ENCODE assay signal across 17 cellular contexts in the genomic region with DNA sequence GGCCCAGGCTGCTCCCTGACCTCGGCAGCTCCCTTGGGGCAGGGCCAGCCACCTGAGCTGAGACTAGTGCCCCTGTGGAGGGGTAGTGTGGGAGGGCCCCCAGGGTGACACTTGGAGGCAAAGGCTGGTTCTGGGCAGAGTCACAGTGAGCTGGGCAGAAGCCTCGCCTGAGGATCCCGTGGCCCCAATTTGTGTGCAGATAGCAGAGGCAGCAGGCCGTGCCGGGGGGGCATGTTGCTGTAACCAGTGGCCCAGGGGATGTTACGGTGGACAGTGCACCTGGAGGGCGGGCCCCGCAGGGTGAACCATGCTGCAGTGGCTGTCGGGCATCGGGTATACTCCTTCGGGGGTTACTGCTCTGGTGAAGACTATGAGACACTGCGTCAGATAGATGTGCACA. TPM values are rescaled to one million over a fixed set of nuclear protein-coding genes. Genes with fewer than 3 reads are reported as not detected.
DNase-seq lines count a peak whose midpoint lies in the region; ATAC-seq and TF ChIP-seq lines count a peak whose summit lies in the region.
"Had no signal": no experiment of that assay in that cellular context is flagged by ENCODE, and none has a peak within 500 bp of the region (broad histone marks: within the 10 kb centered on the region; RNA-seq: fewer than 3 reads in every experiment).

No MANE protein-coding gene starts in this region.

- H3K4me1 Mint-ChIP-seq in stimulated activated naive CD8-positive, alpha-beta T cell treated with anti-CD3 and anti-CD28 coated beads, Interleukin-15, Interleukin-2, amounts not matched to agents 100 ng/mL and 50 ng/mL, for 24 hours (ENCODE audit: low read depth), result peaks cover 54% of the 10 kb centered on the region
- peaks cover 72% of the 10 kb centered on the region for H3K4me1 Mint-ChIP-seq in stimulated activated naive CD8-positive, alpha-beta T cell treated with anti-CD3 and anti-CD28 coated beads, Interleukin-15, amount 100 ng/mL, for 72 hours

- H2BK120ac ChIP-seq in neuronal stem cell (ENCODE audit: low read depth, low read length), result no peak overlapping the region

- no peak overlapping the region for H2BK15ac ChIP-seq in neuronal stem cell (ENCODE audit: low read length)

- no peak overlapping the region for H2AFZ ChIP-seq in neuronal stem cell (ENCODE audit: low read length)

- H3K9me3 Mint-ChIP-seq in stimulated activated naive CD8-positive, alpha-beta T cell treated with anti-CD3 and anti-CD28 coated beads, Interleukin-15, Interleukin-2, amounts not matched to agents 100 ng/mL and 50 ng/mL, for 24 hours, result no peaks in the 10 kb centered on the region
- no peaks in the 10 kb centered on the region for H3K9me3 Mint-ChIP-seq in stimulated activated naive CD8-positive, alpha-beta T cell treated with anti-CD3 and anti-CD28 coated beads, Interleukin-15, amount 100 ng/mL, for 72 hours
- H3K9me3 Mint-ChIP-seq: activated B cell treated with CpG ODN at 0.5 μM for 24 hours; activated naive CD4-positive, alpha-beta T cell treated with anti-CD3 and anti-CD28 coated beads, Interleukin-2, amount 10 ng/mL, durations not matched to agents 7 days and 5 days; central memory CD8-positive, alpha-beta T cell had no signal

- H3K4ac ChIP-seq in neuronal stem cell (ENCODE audit: low read length), result no peak overlapping the region

- H2BK12ac ChIP-seq in neuronal stem cell (ENCODE audit: low read length), result no peak overlapping the region

- no peak overlapping the region for H3K27ac Mint-ChIP-seq in stimulated activated naive CD8-positive, alpha-beta T cell treated with anti-CD3 and anti-CD28 coated beads, Interleukin-15, Interleukin-2, amounts not matched to agents 100 ng/mL and 50 ng/mL, for 24 hours
- H3K27ac Mint-ChIP-seq in stimulated activated naive CD8-positive, alpha-beta T cell treated with anti-CD3 and anti-CD28 coated beads, Interleukin-15, amount 100 ng/mL, for 72 hours, result no peak overlapping the region
- H3K27ac Mint-ChIP-seq: activated B cell treated with CpG ODN at 0.5 μM for 24 hours; activated naive CD4-positive, alpha-beta T cell treated with anti-CD3 and anti-CD28 coated beads, Interleukin-2, amount 10 ng/mL, durations not matched to agents 7 days and 5 days had no signal

- no peak for DNase-seq in stimulated activated naive CD8-positive, alpha-beta T cell treated with anti-CD3 and anti-CD28 coated beads, Interleukin-15, amount 100 ng/mL, for 72 hours
- DNase-seq in esophagus muscularis mucosa (ENCODE audit: extremely low spot score) (no peak), neuronal stem cell (ENCODE audit: low spot score) (no peak), aorta (no peak), uterus (no peak)
- DNase-seq: activated B cell treated with CpG ODN at 0.5 μM for 24 hours; activated CD8-positive, alpha-beta memory T cell treated with anti-CD3 and anti-CD28 coated beads, Interleukin-2, amount 50 U/mL, for 4 hours; activated naive CD4-positive, alpha-beta T cell treated with anti-CD3 and anti-CD28 coated beads, Interleukin-2, amount 10 ng/mL, durations not matched to agents 7 days and 5 days; Calu3; NCI-H2029; NCI-H526 treated with DMSO at 0.1 percent for 48 hours; occipital lobe had no signal

- peaks cover 29% of the 10 kb centered on the region for H3K36me3 Mint-ChIP-seq in stimulated activated naive CD8-positive, alpha-beta T cell treated with anti-CD3 and anti-CD28 coated beads, Interleukin-15, Interleukin-2, amounts not matched to agents 100 ng/mL and 50 ng/mL, for 24 hours (ENCODE audit: low read depth)

- TF ChIP-seq POLR2A in esophagus muscularis mucosa (IDR thresholded peaks at IDR 0.05; ENCODE audit: low read depth) (no peak), uterus (IDR thresholded peaks at IDR 0.05) (no peak)

- H3K79me1 ChIP-seq in neuronal stem cell (ENCODE audit: low read depth, low read length), result peaks cover 21% of the 10 kb centered on the region

- intact Hi-C loops in esophagus muscularis mucosa (cut with DNase I) (loop anchor here (5.0 to 10.0 kb wide), 2 partner anchors 35 to 112 kb away; a partner anchor contains a TSS), aorta (cut with DNase I) (no loop called here), uterus (cut with DNase I; ENCODE audit: low total_unique reads) (no loop called here)

- no peak overlapping the region for H2BK5ac ChIP-seq in neuronal stem cell (ENCODE audit: low read length)

- no peaks in the 10 kb centered on the region for H3K9me3 ChIP-seq in esophagus muscularis mucosa
- H3K9me3 ChIP-seq in neuronal stem cell (replicated peaks in 1 of 2; ENCODE audit: control insufficient read depth in 2 of 2, insufficient read depth in 1 of 2, low read depth in 1 of 2, low read length in 2 of 2), result peaks cover 0 to 2% of the 10 kb centered on the region in 2 donors
- H3K9me3 ChIP-seq in aorta (ENCODE audit: control insufficient read depth, low read length), result no peaks in the 10 kb centered on the region
- no peaks in the 10 kb centered on the region for H3K9me3 ChIP-seq in uterus

- H3K14ac ChIP-seq in neuronal stem cell (ENCODE audit: low read length), result no peak overlapping the region

- no peak overlapping the region for H3K18ac ChIP-seq in neuronal stem cell (ENCODE audit: low read length)

- TF ChIP-seq EP300 in esophagus muscularis mucosa (IDR thresholded peaks at IDR 0.05), result no peak

- H3K4me3 ChIP-seq in esophagus muscularis mucosa (peak overlapping the region in 3 of 4 donors; percentile 16 to 40 (median 22)), neuronal stem cell (ENCODE audit: low read length in 2 of 2) (peak overlapping the region in 1 of 2 donors; percentile 29), aorta (ENCODE audit: low read length in 2 of 2) (no peak overlapping the region), uterus (no peak overlapping the region)

- no peaks in the 10 kb centered on the region for H3K27me3 Mint-ChIP-seq in stimulated activated naive CD8-positive, alpha-beta T cell treated with anti-CD3 and anti-CD28 coated beads, Interleukin-15, Interleukin-2, amounts not matched to agents 100 ng/mL and 50 ng/mL, for 24 hours
- H3K27me3 Mint-ChIP-seq in stimulated activated naive CD8-positive, alpha-beta T cell treated with anti-CD3 and anti-CD28 coated beads, Interleukin-15, amount 100 ng/mL, for 72 hours, result no peaks in the 10 kb centered on the region
- H3K27me3 Mint-ChIP-seq: activated B cell treated with CpG ODN at 0.5 μM for 24 hours; activated naive CD4-positive, alpha-beta T cell treated with anti-CD3 and anti-CD28 coated beads, Interleukin-2, amount 10 ng/mL, durations not matched to agents 7 days and 5 days; central memory CD8-positive, alpha-beta T cell had no signal

- TF ChIP-seq CTCF in esophagus muscularis mucosa (IDR thresholded peaks at IDR 0.05) (no peak), uterus (IDR thresholded peaks at IDR 0.05) (no peak)

- H3K9ac ChIP-seq in neuronal stem cell (ENCODE audit: low read depth, low read length, poor library complexity), result peak overlapping the region; percentile 61

- WGBS in esophagus muscularis mucosa, result 83% methylated on average over 6 of the region's 12 CpGs
- no CpG with 5 or more reads among the region's 12 CpGs for WGBS in neuronal stem cell (ENCODE audit: extremely low coverage in 2 of 2, insufficient read length in 2 of 2, insufficient replicate concordance in 1 of 2), 2 donors
- 73 to 76% methylated on average over 12 of the region's 12 CpGs for WGBS in aorta, 2 donors

- H4K91ac ChIP-seq in neuronal stem cell (ENCODE audit: low read depth, low read length, poor library complexity), result no peak overlapping the region

- H3K4me1 ChIP-seq in esophagus muscularis mucosa (peaks cover 55 to 72% (median 60%) of the 10 kb centered on the region in 4 donors), neuronal stem cell (ENCODE audit: control insufficient read depth in 2 of 2, insufficient read depth in 1 of 2, low read depth in 1 of 2, low read length in 2 of 2) (peaks cover 8 to 17% of the 10 kb centered on the region in 2 donors), aorta (ENCODE audit: control insufficient read depth in 1 of 2, insufficient read depth in 2 of 2, low read length in 2 of 2) (no peaks in the 10 kb centered on the region), uterus (peaks cover 0 to 15% of the 10 kb centered on the region in 2 donors)

- no peak for ATAC-seq in stimulated activated naive CD8-positive, alpha-beta T cell treated with anti-CD3 and anti-CD28 coated beads, Interleukin-15, amount 100 ng/mL, for 72 hours
- ATAC-seq in GM19023 (IDR thresholded peaks at IDR 0.05; ENCODE audit: unreplicated experiment), result no peak
- ATAC-seq in HG02610 (IDR thresholded peaks at IDR 0.05; ENCODE audit: unreplicated experiment), result no peak
- ATAC-seq in aorta (ENCODE audit: low FRiP score), result no peak
- ATAC-seq: Panc1 had no signal

- H2AK5ac ChIP-seq in neuronal stem cell (ENCODE audit: low read depth, low read length), result no peak overlapping the region

- peak overlapping the region; percentile 11 for H3K4me3 Mint-ChIP-seq in stimulated activated naive CD8-positive, alpha-beta T cell treated with anti-CD3 and anti-CD28 coated beads, Interleukin-15, Interleukin-2, amounts not matched to agents 100 ng/mL and 50 ng/mL, for 24 hours
- H3K4me3 Mint-ChIP-seq in stimulated activated naive CD8-positive, alpha-beta T cell treated with anti-CD3 and anti-CD28 coated beads, Interleukin-15, amount 100 ng/mL, for 72 hours, result no peak overlapping the region
- H3K4me3 Mint-ChIP-seq: activated naive CD4-positive, alpha-beta T cell treated with anti-CD3 and anti-CD28 coated beads, Interleukin-2, amount 10 ng/mL, durations not matched to agents 7 days and 5 days; central memory CD8-positive, alpha-beta T cell had no signal

- H3K23ac ChIP-seq in neuronal stem cell (ENCODE audit: low read depth, low read length, poor library complexity), result peak overlapping the region; percentile 13

- no peak overlapping the region for H3K4me2 ChIP-seq in neuronal stem cell (ENCODE audit: insufficient read depth, low read length, poor library complexity, severe bottlenecking)

- H3K27me3 ChIP-seq in esophagus muscularis mucosa, result no peaks in the 10 kb centered on the region
- no peaks in the 10 kb centered on the region for H3K27me3 ChIP-seq in neuronal stem cell (ENCODE audit: control insufficient read depth in 3 of 3, insufficient read depth in 3 of 3, low read depth in 1 of 3, low read length in 3 of 3)
- no peaks in the 10 kb centered on the region for H3K27me3 ChIP-seq in aorta (ENCODE audit: control insufficient read depth in 1 of 2, insufficient read depth in 2 of 2, low read length in 1 of 2)
- no peaks in the 10 kb centered on the region for H3K27me3 ChIP-seq in uterus

- peak overlapping the region; percentile 19 for H4K8ac ChIP-seq in neuronal stem cell (ENCODE audit: low read depth, low read length)

- peak overlapping the region; percentile 52 to 87 (median 74) for H3K27ac ChIP-seq in esophagus muscularis mucosa (replicated peaks in 1 of 4)
- no peak overlapping the region for H3K27ac ChIP-seq in neuronal stem cell (replicated peaks; ENCODE audit: low read length)
- peak overlapping the region in 1 of 2 donors; percentile 25 for H3K27ac ChIP-seq in aorta (ENCODE audit: low read depth in 1 of 2, low read length in 2 of 2)
- H3K27ac ChIP-seq in uterus, result peak overlapping the region in 1 of 2 donors; percentile 9

- peaks cover 12 to 44% (median 40%) of the 10 kb centered on the region in 4 donors for H3K36me3 ChIP-seq in esophagus muscularis mucosa
- peaks cover 24 to 63% of the 10 kb centered on the region in 2 donors for H3K36me3 ChIP-seq in neuronal stem cell (replicated peaks in 1 of 2; ENCODE audit: control insufficient read depth in 2 of 2, insufficient read depth in 2 of 2, low read length in 2 of 2)
- no peaks in the 10 kb centered on the region for H3K36me3 ChIP-seq in aorta (ENCODE audit: control insufficient read depth in 1 of 2, insufficient read depth in 2 of 2, low read length in 1 of 2)
- no peaks in the 10 kb centered on the region for H3K36me3 ChIP-seq in uterus

RNA-seq across cellular contexts. Expression of a gene that starts 2.9 kb away (rescaled TPM):
- 100 to 1,000 TPM in 2 of 4 donors, 10 to 100 TPM in 2; 88.0 to 175 (median 98.1) TPM for total RNA-seq in esophagus muscularis mucosa
- polyA plus RNA-seq in neuronal stem cell (2013, experiment 1 of 2), result 95.2 TPM
- polyA plus RNA-seq in neuronal stem cell (2013, experiment 2 of 2), result 93.6 TPM
- 10 to 100 TPM; 55.7 to 61.7 TPM for total RNA-seq in aorta
- 10 to 100 TPM; 74.6 to 95.9 TPM for polyA plus RNA-seq in aorta
- 100 to 1,000 TPM in 1 of 4 donors, 10 to 100 TPM in 3; 19.7 to 152 (median 56.8) TPM for total RNA-seq in uterus

RNA-seq across cellular contexts. Expression of a gene that starts 3.2 kb away (rescaled TPM):
- total RNA-seq in esophagus muscularis mucosa, result 10 to 100 TPM; 51.5 to 71.2 (median 62.8) TPM
- 71.2 TPM for polyA plus RNA-seq in neuronal stem cell (2013, experiment 1 of 2)
- polyA plus RNA-seq in neuronal stem cell (2013, experiment 2 of 2), result 69.3 TPM
- 10 to 100 TPM; 44.5 to 44.6 TPM for total RNA-seq in aorta
- polyA plus RNA-seq in aorta, result 100 to 1,000 TPM in 1 of 2 donors, 10 to 100 TPM in 1; 93.5 to 110 TPM
- total RNA-seq in uterus, result 10 to 100 TPM; 39.1 to 81.7 (median 43.2) TPM

RNA-seq across cellular contexts. Expression of a gene that starts 4.5 kb away (rescaled TPM):
- total RNA-seq in esophagus muscularis mucosa (10 to 100 TPM; 43.2 to 65.2 (median 51.4) TPM), aorta (10 to 100 TPM; 36.7 to 41.1 TPM), uterus (10 to 100 TPM; 30.5 to 57.2 (median 45.9) TPM)
- polyA plus RNA-seq in neuronal stem cell (2013, experiment 1 of 2), result 51.0 TPM
- 50.1 TPM for polyA plus RNA-seq in neuronal stem cell (2013, experiment 2 of 2)
- polyA plus RNA-seq in aorta, result 10 to 100 TPM; 29.6 to 40.5 TPM

RNA-seq across cellular contexts. Expression of a gene that starts 32.6 kb away (rescaled TPM):
- total RNA-seq in esophagus muscularis mucosa (10 to 100 TPM; 35.3 to 48.2 (median 42.4) TPM), aorta (10 to 100 TPM; 22.9 to 31.7 TPM), uterus (10 to 100 TPM; 28.7 to 43.8 (median 36.4) TPM)
- polyA plus RNA-seq in neuronal stem cell (2013, experiment 1 of 2), result 58.1 TPM
- polyA plus RNA-seq in neuronal stem cell (2013, experiment 2 of 2), result 56.9 TPM
- polyA plus RNA-seq in aorta, result 10 to 100 TPM; 20.3 to 31.5 TPM

RNA-seq across cellular contexts. Expression of a gene that starts 36.7 kb away (rescaled TPM):
- total RNA-seq in esophagus muscularis mucosa, result 10 to 100 TPM in 3 of 4 donors, 1 to 10 TPM in 1; 8.4 to 19.6 (median 14.4) TPM
- 16.9 TPM for polyA plus RNA-seq in neuronal stem cell (2013, experiment 1 of 2)
- 16.9 TPM for polyA plus RNA-seq in neuronal stem cell (2013, experiment 2 of 2)
- total RNA-seq in aorta, result 10 to 100 TPM; 11.0 to 17.5 TPM
- 10 to 100 TPM in 1 of 2 donors, 1 to 10 TPM in 1; 3.3 to 14.9 TPM for polyA plus RNA-seq in aorta
- total RNA-seq in uterus, result 10 to 100 TPM in 2 of 4 donors, 1 to 10 TPM in 2; 6.4 to 65.1 (median 18.9) TPM

Comparison
In these comparisons a context has a peak if more than half of its experiments do, and no peak if none do; other contexts are left out.
1. H3K4me3 ChIP-seq: peak in esophagus muscularis mucosa (3 of 4); none in aorta (0 of 2) and uterus (0 of 2).